In genomic region chr12:71694099-71694820, GRCh38 we compare ENCODE assay signal across 8 cellular contexts. TPM values are rescaled to one million over a fixed set of nuclear protein-coding genes. Genes with fewer than 3 reads are reported as not detected.
DNase-seq lines count a peak whose midpoint lies in the region; ATAC-seq and FAIRE-seq lines count a peak whose summit lies in the region.

No MANE protein-coding gene starts in this region.

- peaks cover 16% of the 10 kb centered on the region for H3K36me3 Mint-ChIP-seq in CD4-positive, CD25-positive, alpha-beta regulatory T cell

- peak overlapping the region in 1 of 4 donors; percentile 55 for H3K4me3 Mint-ChIP-seq in CD4-positive, CD25-positive, alpha-beta regulatory T cell

- no peak for FAIRE-seq in urothelium cell line (lab: Jason Lieb, UNC)

- peaks cover 12 to 26% (median 20%) of the 10 kb centered on the region in 4 donors for H3K4me1 Mint-ChIP-seq in CD4-positive, CD25-positive, alpha-beta regulatory T cell

- no peaks in the 10 kb centered on the region for H3K27me3 Mint-ChIP-seq in CD4-positive, CD25-positive, alpha-beta regulatory T cell

- peaks cover 21% of the 10 kb centered on the region for H3K36me3 ChIP-seq in CD4-positive, CD25-positive, alpha-beta regulatory T cell (ENCODE audit: control insufficient read depth, insufficient read depth, low read length)

- no peak overlapping the region for H3K4me3 ChIP-seq in CD4-positive, CD25-positive, alpha-beta regulatory T cell (ENCODE audit: low read depth, low read length)

- no peak for DNase-seq in CD4-positive, CD25-positive, alpha-beta regulatory T cell
- no peak for DNase-seq in pons (ENCODE audit: low spot score)
- DNase-seq in urothelium cell line (ENCODE audit: low spot score), result no peak
- no peak for DNase-seq in HT-29 (ENCODE audit: low spot score)
- DNase-seq in activated CD4-positive, alpha-beta T cell treated with anti-CD3 and anti-CD28 coated beads for 1 hour, result no peak

- H3K9me3 ChIP-seq in CD4-positive, CD25-positive, alpha-beta regulatory T cell (ENCODE audit: control insufficient read depth in 2 of 2, low read length in 2 of 2), result no peaks in the 10 kb centered on the region

- peaks cover 3% of the 10 kb centered on the region for H3K4me1 ChIP-seq in CD4-positive, CD25-positive, alpha-beta regulatory T cell (ENCODE audit: control insufficient read depth, insufficient read depth, low read length, poor library complexity, severe bottlenecking)

- H3K27ac Mint-ChIP-seq in CD4-positive, CD25-positive, alpha-beta regulatory T cell, result peak overlapping the region in 2 of 3 donors; percentile 69 to 85

- no peak overlapping the region for H3K27ac ChIP-seq in CD4-positive, CD25-positive, alpha-beta regulatory T cell (ENCODE audit: insufficient read depth, low read length, poor library complexity, severe bottlenecking)

- no peaks in the 10 kb centered on the region for H3K9me3 Mint-ChIP-seq in CD4-positive, CD25-positive, alpha-beta regulatory T cell

- H3K27me3 ChIP-seq in CD4-positive, CD25-positive, alpha-beta regulatory T cell (ENCODE audit: control insufficient read depth, insufficient read depth, low read length), result no peaks in the 10 kb centered on the region

- no peak for ATAC-seq in CD4-positive, CD25-positive, alpha-beta regulatory T cell (ENCODE audit: low read depth in 2 of 2)
- ATAC-seq in GM19467 (IDR thresholded peaks at IDR 0.05; ENCODE audit: unreplicated experiment) (peak; percentile 87), HG03354 (IDR thresholded peaks at IDR 0.05; ENCODE audit: poor library complexity, severe bottlenecking, unreplicated experiment) (peak; percentile 90), esophagus mucosa (peak; percentile 94)

RNA-seq across cellular contexts. Expression of gene TMEM19, which starts 8.4 kb away (rescaled TPM):
- 10.8 TPM for total RNA-seq in CD4-positive, CD25-positive, alpha-beta regulatory T cell
- 10 to 100 TPM; 23.7 to 33.3 (median 26.6) TPM for polyA plus RNA-seq in CD4-positive, CD25-positive, alpha-beta regulatory T cell
- 51.2 TPM for total RNA-seq in esophagus mucosa
- total RNA-seq in HT-29 (2014; rRNA removed; shearing (Covaris generic)), result 8.3 and 19.6 TPM in 2 replicates

RNA-seq across cellular contexts. Expression of gene THAP2, which starts 30.2 kb away (rescaled TPM):
- total RNA-seq in CD4-positive, CD25-positive, alpha-beta regulatory T cell, result 25.0 TPM
- 10 to 100 TPM in 1 of 4 donors, 1 to 10 TPM in 3; 6.7 to 10.7 (median 7.8) TPM for polyA plus RNA-seq in CD4-positive, CD25-positive, alpha-beta regulatory T cell
- 4.8 TPM for total RNA-seq in esophagus mucosa
- total RNA-seq in HT-29 (2014; rRNA removed; shearing (Covaris generic)), result 0.29 and 0.36 TPM in 2 replicates

RNA-seq across cellular contexts. Expression of gene ZFC3H1, which starts 30.6 kb away (rescaled TPM):
- total RNA-seq in CD4-positive, CD25-positive, alpha-beta regulatory T cell, result 155 TPM
- 10 to 100 TPM; 20.0 to 33.5 (median 25.5) TPM for polyA plus RNA-seq in CD4-positive, CD25-positive, alpha-beta regulatory T cell
- total RNA-seq in esophagus mucosa, result 29.0 TPM
- 7.7 and 12.8 TPM in 2 replicates for total RNA-seq in HT-29 (2014; rRNA removed; shearing (Covaris generic))

Comparison
In these comparisons a context has a peak if more than half of its experiments do, and no peak if none do; other contexts are left out.
1. ATAC-seq: peak in GM19467 (single experiment), HG03354 (single experiment) and esophagus mucosa (single experiment); none in CD4-positive, CD25-positive, alpha-beta regulatory T cell (0 of 2).